Comparison of ENCODE assay signal across 24 cellular contexts in genomic region chr3:38450853-38451252, GRCh38.
"Had no signal": no experiment of that assay in that cellular context is flagged by ENCODE, and none has a peak within 500 bp of the region (broad histone marks: within the 10 kb centered on the region; RNA-seq: fewer than 3 reads in every experiment).

No MANE protein-coding gene starts in this region.

- H3K27me3 ChIP-seq: SJSA1 had no signal

- H3K4me3 ChIP-seq: SJSA1, SK-N-MC had no signal

- DNase-seq: IMR-90, Kasumi-1, MM.1S, NCI-H1092 treated with DMSO at 0.1 percent for 48 hours, NCI-H1436, NCI-H187, NCI-H2029, NCI-H2081 treated with DMSO at 0.1 percent for 48 hours, NCI-H2171, NCI-H226, NCI-H446, NCI-H510A, NCI-H524 treated with DMSO at 0.1 percent for 48 hours, NCI-H69, NCI-H774, Right ventricle myocardium superior, RPMI8226, SIG-M5 had no signal

- H3K27ac ChIP-seq: HL-60, KMS-11, SJSA1, SK-N-MC had no signal

- H3K36me3 ChIP-seq: SJSA1 had no signal

- FAIRE-seq: HTR-8/SVneo, RCC 7860 had no signal

- H3K9ac ChIP-seq: KMS-11 had no signal

- H3K4me2 ChIP-seq: KMS-11 had no signal
